Comparison of ENCODE assay signal across 28 cellular contexts in the genomic region with DNA sequence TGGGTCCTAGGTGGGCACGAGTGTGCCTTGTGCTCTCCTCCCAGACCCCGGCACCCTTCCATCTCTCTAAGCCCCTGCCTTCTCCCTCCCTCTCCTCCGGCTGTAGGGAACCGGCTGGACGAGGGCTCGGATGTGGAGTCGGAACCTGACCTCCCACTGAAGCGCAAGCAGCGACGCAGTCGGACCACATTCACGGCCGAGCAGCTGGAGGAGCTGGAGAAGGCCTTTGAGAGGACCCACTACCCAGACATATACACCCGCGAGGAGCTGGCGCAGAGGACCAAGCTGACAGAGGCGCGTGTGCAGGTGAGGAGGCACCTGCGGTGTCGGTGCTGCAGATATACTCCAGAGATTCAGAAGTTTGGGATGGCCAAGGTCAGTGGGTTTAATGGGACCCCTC.
"Had no signal": no experiment of that assay in that cellular context is flagged by ENCODE, and none has a peak within 500 bp of the region (broad histone marks: within the 10 kb centered on the region; RNA-seq: fewer than 3 reads in every experiment).

No MANE protein-coding gene starts in this region.

- H3K9me3 ChIP-seq: stomach, suprapubic skin, testis, thoracic aorta, thyroid gland, tibial artery, tibial nerve, transverse colon, upper lobe of left lung, upper lobe of right lung, vagina had no signal

- H3K4me3 ChIP-seq: stomach, suprapubic skin, testis, thoracic aorta, thyroid gland, tibial artery, tibial nerve, transverse colon, upper lobe of left lung, upper lobe of right lung, vagina had no signal

- H3K36me3 Mint-ChIP-seq: stimulated activated effector memory CD8-positive, alpha-beta T cell treated with anti-CD3 and anti-CD28 coated beads, Interleukin-12 subunit alpha, Interleukin-12 subunit beta, amount 100 ng/mL, for 72 hours; stimulated activated memory B cell treated with anti-CD40 and anti-IgM and Interleukin-4, amounts not matched to agents 10 μg/mL and 1 μg/mL and 100 μg/mL, for 72 hours; stimulated activated naive B cell treated with anti-CD40 and anti-IgM and Interleukin-4, amounts not matched to agents 10 μg/mL and 1 μg/mL and 100 μg/mL, for 72 hours; type B pancreatic cell had no signal

- ATAC-seq: stimulated activated effector memory CD8-positive, alpha-beta T cell treated with anti-CD3 and anti-CD28 coated beads, Interleukin-12 subunit alpha, Interleukin-12 subunit beta, amount 100 ng/mL, for 72 hours; stimulated activated memory B cell treated with anti-CD40 and anti-IgM and Interleukin-4, amounts not matched to agents 10 μg/mL and 1 μg/mL and 100 μg/mL, for 72 hours; stimulated activated naive B cell treated with anti-CD40 and anti-IgM and Interleukin-4, amounts not matched to agents 10 μg/mL and 1 μg/mL and 100 μg/mL, for 72 hours; stimulated activated naive CD8-positive, alpha-beta T cell treated with anti-CD3 and anti-CD28 coated beads, Interleukin-15, amount 100 ng/mL, for 72 hours; stimulated activated naive CD8-positive, alpha-beta T cell treated with anti-CD3 and anti-CD28 coated beads, Interleukin-15, Interleukin-2, amounts not matched to agents 100 U/mL and 50 U/mL, for 24 hours; upper lobe of right lung had no signal

- H3K27me3 ChIP-seq: testis, thyroid gland, vagina had no signal

- H3K36me3 ChIP-seq: stomach, suprapubic skin, thoracic aorta, thyroid gland, tibial artery, tibial nerve, transverse colon, upper lobe of left lung, upper lobe of right lung, vagina had no signal

- FAIRE-seq: urothelium cell line had no signal

- H3K27ac Mint-ChIP-seq: stimulated activated effector memory CD8-positive, alpha-beta T cell treated with anti-CD3 and anti-CD28 coated beads, Interleukin-12 subunit alpha, Interleukin-12 subunit beta, amount 100 ng/mL, for 72 hours; stimulated activated memory B cell treated with anti-CD40 and anti-IgM and Interleukin-4, amounts not matched to agents 10 μg/mL and 1 μg/mL and 100 μg/mL, for 72 hours; stimulated activated naive B cell treated with anti-CD40 and anti-IgM and Interleukin-4, amounts not matched to agents 10 μg/mL and 1 μg/mL and 100 μg/mL, for 72 hours; stimulated activated naive CD8-positive, alpha-beta T cell treated with anti-CD3 and anti-CD28 coated beads, Interleukin-15, Interleukin-2, amounts not matched to agents 100 ng/mL and 50 ng/mL, for 24 hours; type B pancreatic cell had no signal

- H3K27ac ChIP-seq: stomach, suprapubic skin, testis, thoracic aorta, thyroid gland, tibial artery, tibial nerve, transverse colon, upper lobe of left lung, upper lobe of right lung, vagina had no signal

- H3K4me1 ChIP-seq: stomach, suprapubic skin, testis, thyroid gland, tibial artery, tibial nerve, transverse colon, upper lobe of left lung, upper lobe of right lung, vagina had no signal

- H3K4me3 Mint-ChIP-seq: stimulated activated effector memory CD8-positive, alpha-beta T cell treated with anti-CD3 and anti-CD28 coated beads, Interleukin-12 subunit alpha, Interleukin-12 subunit beta, amount 100 ng/mL, for 72 hours; stimulated activated memory B cell treated with anti-CD40 and anti-IgM and Interleukin-4, amounts not matched to agents 10 μg/mL and 1 μg/mL and 100 μg/mL, for 72 hours; stimulated activated naive B cell treated with anti-CD40 and anti-IgM and Interleukin-4, amounts not matched to agents 10 μg/mL and 1 μg/mL and 100 μg/mL, for 72 hours; stimulated activated naive CD8-positive, alpha-beta T cell treated with anti-CD3 and anti-CD28 coated beads, Interleukin-15, amount 100 ng/mL, for 72 hours; stimulated activated naive CD8-positive, alpha-beta T cell treated with anti-CD3 and anti-CD28 coated beads, Interleukin-15, Interleukin-2, amounts not matched to agents 100 ng/mL and 50 ng/mL, for 24 hours; type B pancreatic cell had no signal

- H3K4me1 Mint-ChIP-seq: stimulated activated effector memory CD8-positive, alpha-beta T cell treated with anti-CD3 and anti-CD28 coated beads, Interleukin-12 subunit alpha, Interleukin-12 subunit beta, amount 100 ng/mL, for 72 hours; stimulated activated memory B cell treated with anti-CD40 and anti-IgM and Interleukin-4, amounts not matched to agents 10 μg/mL and 1 μg/mL and 100 μg/mL, for 72 hours; stimulated activated naive B cell treated with anti-CD40 and anti-IgM and Interleukin-4, amounts not matched to agents 10 μg/mL and 1 μg/mL and 100 μg/mL, for 72 hours had no signal

- H3K9me3 Mint-ChIP-seq: stimulated activated effector memory CD8-positive, alpha-beta T cell treated with anti-CD3 and anti-CD28 coated beads, Interleukin-12 subunit alpha, Interleukin-12 subunit beta, amount 100 ng/mL, for 72 hours; stimulated activated memory B cell treated with anti-CD40 and anti-IgM and Interleukin-4, amounts not matched to agents 10 μg/mL and 1 μg/mL and 100 μg/mL, for 72 hours; stimulated activated naive B cell treated with anti-CD40 and anti-IgM and Interleukin-4, amounts not matched to agents 10 μg/mL and 1 μg/mL and 100 μg/mL, for 72 hours; stimulated activated naive CD8-positive, alpha-beta T cell treated with anti-CD3 and anti-CD28 coated beads, Interleukin-15, amount 100 ng/mL, for 72 hours; stimulated activated naive CD8-positive, alpha-beta T cell treated with anti-CD3 and anti-CD28 coated beads, Interleukin-15, Interleukin-2, amounts not matched to agents 100 ng/mL and 50 ng/mL, for 24 hours; type B pancreatic cell had no signal

- DNase-seq: stimulated activated CD4-positive, alpha-beta T cell treated with anti-CD3 and anti-CD28 coated beads, Interleukin-2, amount 100 ng/mL, for 48 hours; stimulated activated CD4-positive, alpha-beta T cell treated with anti-CD3 and anti-CD28 coated beads, Interleukin-4, amount 100 ng/mL, for 1 hour; stimulated activated CD4-positive, alpha-beta T cell treated with anti-CD3 and anti-CD28 coated beads, Interleukin-4, amount 100 ng/mL, for 24 hours; stimulated activated CD4-positive, alpha-beta T cell treated with anti-CD3 and anti-CD28 coated beads, Interleukin-4, amount 100 ng/mL, for 4 hours; stimulated activated CD8-positive, alpha-beta memory T cell treated with anti-CD3 and anti-CD28 coated beads, Interleukin-4, amount 100 ng/mL, for 48 hours; stimulated activated naive B cell treated with anti-CD40 and anti-IgM and Interleukin-4, amounts not matched to agents 10 μg/mL and 1 μg/mL and 100 μg/mL, for 72 hours; stimulated activated naive CD4-positive, alpha-beta T cell; stimulated activated naive CD4-positive, alpha-beta T cell treated with Interleukin-2 at 50 U/mL for 16 hours; stimulated activated naive CD8-positive, alpha-beta T cell treated with anti-CD3 and anti-CD28 coated beads, Interleukin-15, amount 100 ng/mL, for 72 hours; stimulated activated naive CD8-positive, alpha-beta T cell treated with anti-CD3 and anti-CD28 coated beads, Interleukin-15, Interleukin-2, amounts not matched to agents 100 U/mL and 50 U/mL, for 24 hours; stomach; substantia nigra; testis; thyroid gland; tibial artery; transverse colon; trophoblast cell; upper lobe of left lung; upper lobe of right lung had no signal
